ENCODE assay signal across 8 cellular contexts in genomic region chr7:141177120-141177519, GRCh38.
A peak's percentile ranks its signal among the peaks of the same experiment; 100 is the strongest.
DNase-seq lines count a peak whose midpoint lies in the region; ATAC-seq, FAIRE-seq and TF ChIP-seq lines count a peak whose summit lies in the region.
"Not testable (repeated sequence)": the region's sequence is repeated elsewhere in the genome, so short reads cannot be mapped to it uniquely, and the experiment has no call there.

No MANE protein-coding gene starts in this region.

- not testable (repeated sequence) for DNase-seq in GM18507 (ENCODE audit: extremely low spot score, insufficient read length, low read depth); T-helper 2 cell treated with Interferon-gamma antibody and Interleukin-4, amounts not matched to agents 5 μg/mL and 100 μg/mL, for 36 hours (ENCODE audit: low spot score); activated CD4-positive, alpha-beta memory T cell treated with anti-CD3 and anti-CD28 coated beads, Interleukin-2, amount 10 ng/mL, durations not matched to agents 7 days and 5 days; activated T-cell treated with anti-CD3 and anti-CD28 coated beads, Interleukin-2, amount 50 U/mL, for 72 hours; activated naive CD8-positive, alpha-beta T cell treated with anti-CD3 and anti-CD28 coated beads, Interleukin-2, amount 50 U/mL, for 24 hours
- peak in 1 of 2 donors; percentile 26 for DNase-seq in stimulated activated effector memory CD8-positive, alpha-beta T cell treated with anti-CD3 and anti-CD28 coated beads, Interleukin-12 subunit alpha, Interleukin-12 subunit beta, amount 100 ng/mL, for 72 hours (ENCODE audit: low spot score in 2 of 2)

- H3K79me2 ChIP-seq in OCI-LY3 (ENCODE audit: low read length): not testable (repeated sequence)

- peak overlapping the region in 9 of 11 experiments; percentile 18 to 33 (median 25); a peak in 10 of 22 replicates for H3K4me2 ChIP-seq in BLaER1 treated with 17β-estradiol and CSF1 and Interleukin-3, amounts not matched to agents 10 nM and 100 nM
- peak overlapping the region; percentile 48 for H3K4me2 ChIP-seq in OCI-LY3 (ENCODE audit: low read length)

- H3K27me3 Mint-ChIP-seq in T-helper 2 cell treated with Interferon-gamma antibody and Interleukin-4, amounts not matched to agents 5 μg/mL and 100 μg/mL, for 36 hours (ENCODE audit: low read depth); activated CD4-positive, alpha-beta memory T cell treated with anti-CD3 and anti-CD28 coated beads, Interleukin-2, amount 10 ng/mL, durations not matched to agents 7 days and 5 days; activated T-cell treated with anti-CD3 and anti-CD28 coated beads, Interleukin-2, amount 50 U/mL, for 72 hours (ENCODE audit: low read depth); activated naive CD8-positive, alpha-beta T cell treated with anti-CD3 and anti-CD28 coated beads, Interleukin-2, amount 50 U/mL, for 24 hours: not testable (repeated sequence)

- H3K9me3 Mint-ChIP-seq in T-helper 2 cell treated with Interferon-gamma antibody and Interleukin-4, amounts not matched to agents 5 μg/mL and 100 μg/mL, for 36 hours; activated CD4-positive, alpha-beta memory T cell treated with anti-CD3 and anti-CD28 coated beads, Interleukin-2, amount 10 ng/mL, durations not matched to agents 7 days and 5 days; activated T-cell treated with anti-CD3 and anti-CD28 coated beads, Interleukin-2, amount 50 U/mL, for 72 hours; activated naive CD8-positive, alpha-beta T cell treated with anti-CD3 and anti-CD28 coated beads, Interleukin-2, amount 50 U/mL, for 24 hours; stimulated activated effector memory CD8-positive, alpha-beta T cell treated with anti-CD3 and anti-CD28 coated beads, Interleukin-12 subunit alpha, Interleukin-12 subunit beta, amount 100 ng/mL, for 72 hours: not testable (repeated sequence)

- not testable (repeated sequence) for H3K27ac ChIP-seq in BLaER1 treated with 17β-estradiol and CSF1 and Interleukin-3, amounts not matched to agents 10 nM and 100 nM; OCI-LY3 (ENCODE audit: low read length)

- not testable (repeated sequence) for H3K36me3 ChIP-seq in BLaER1 treated with 17β-estradiol and CSF1 and Interleukin-3, amounts not matched to agents 10 nM and 100 nM; OCI-LY3 (replicated peaks; ENCODE audit: low read depth, low read length)

- not testable (repeated sequence) for H3K27ac Mint-ChIP-seq in T-helper 2 cell treated with Interferon-gamma antibody and Interleukin-4, amounts not matched to agents 5 μg/mL and 100 μg/mL, for 36 hours; stimulated activated effector memory CD8-positive, alpha-beta T cell treated with anti-CD3 and anti-CD28 coated beads, Interleukin-12 subunit alpha, Interleukin-12 subunit beta, amount 100 ng/mL, for 72 hours
- H3K27ac Mint-ChIP-seq in activated CD4-positive, alpha-beta memory T cell treated with anti-CD3 and anti-CD28 coated beads, Interleukin-2, amount 10 ng/mL, durations not matched to agents 7 days and 5 days: peak overlapping the region; percentile 70
- peak overlapping the region; percentile 8 for H3K27ac Mint-ChIP-seq in activated T-cell treated with anti-CD3 and anti-CD28 coated beads, Interleukin-2, amount 50 U/mL, for 72 hours
- H3K27ac Mint-ChIP-seq in activated naive CD8-positive, alpha-beta T cell treated with anti-CD3 and anti-CD28 coated beads, Interleukin-2, amount 50 U/mL, for 24 hours: peak overlapping the region; percentile 5

- not testable (repeated sequence) for H3K4me1 ChIP-seq in BLaER1 treated with 17β-estradiol and CSF1 and Interleukin-3, amounts not matched to agents 10 nM and 100 nM; OCI-LY3 (ENCODE audit: low read length)

- H3K4me3 Mint-ChIP-seq in T-helper 2 cell treated with Interferon-gamma antibody and Interleukin-4, amounts not matched to agents 5 μg/mL and 100 μg/mL, for 36 hours: peak overlapping the region; percentile 18
- H3K4me3 Mint-ChIP-seq in activated CD4-positive, alpha-beta memory T cell treated with anti-CD3 and anti-CD28 coated beads, Interleukin-2, amount 10 ng/mL, durations not matched to agents 7 days and 5 days: peak overlapping the region; percentile 46
- peak overlapping the region; percentile 2 to 81 for H3K4me3 Mint-ChIP-seq in activated T-cell treated with anti-CD3 and anti-CD28 coated beads, Interleukin-2, amount 50 U/mL, for 72 hours
- H3K4me3 Mint-ChIP-seq in activated naive CD8-positive, alpha-beta T cell treated with anti-CD3 and anti-CD28 coated beads, Interleukin-2, amount 50 U/mL, for 24 hours: not testable (repeated sequence)
- peak overlapping the region; percentile 47 for H3K4me3 Mint-ChIP-seq in stimulated activated effector memory CD8-positive, alpha-beta T cell treated with anti-CD3 and anti-CD28 coated beads, Interleukin-12 subunit alpha, Interleukin-12 subunit beta, amount 100 ng/mL, for 72 hours

- POLR2A ChIA-PET in activated CD4-positive, alpha-beta memory T cell treated with anti-CD3 and anti-CD28 coated beads, Interleukin-2, amount 10 ng/mL, durations not matched to agents 7 days and 5 days (lab: Charles Lee): not testable (repeated sequence)

- H2AFZ ChIP-seq in OCI-LY3 (ENCODE audit: low read depth, low read length): not testable (repeated sequence)

- ATAC-seq in activated T-cell treated with anti-CD3 and anti-CD28 coated beads, Interleukin-2, amount 50 U/mL, for 72 hours (replicated peaks in 1 of 2); activated naive CD8-positive, alpha-beta T cell treated with anti-CD3 and anti-CD28 coated beads, Interleukin-2, amount 50 U/mL, for 24 hours; stimulated activated effector memory CD8-positive, alpha-beta T cell treated with anti-CD3 and anti-CD28 coated beads, Interleukin-12 subunit alpha, Interleukin-12 subunit beta, amount 100 ng/mL, for 72 hours: not testable (repeated sequence)

- H3K9me3 ChIP-seq in BLaER1 treated with 17β-estradiol and CSF1 and Interleukin-3, amounts not matched to agents 10 nM and 100 nM (replicated peaks in 1 of 11); OCI-LY3 (ENCODE audit: insufficient read depth, low read length): not testable (repeated sequence)

- not testable (repeated sequence) for TF ChIP-seq CTCF in OCI-LY3 (IDR thresholded peaks at IDR 0.05; ENCODE audit: low read depth, low read length)

- CTCF ChIA-PET in activated CD4-positive, alpha-beta memory T cell treated with anti-CD3 and anti-CD28 coated beads, Interleukin-2, amount 10 ng/mL, durations not matched to agents 7 days and 5 days (lab: Charles Lee): interaction anchor here (1.5 kb wide), 1 partner anchor 356 kb away, joined by 4 read pairs; no protein-coding TSS in a partner anchor

- H3K36me3 Mint-ChIP-seq in T-helper 2 cell treated with Interferon-gamma antibody and Interleukin-4, amounts not matched to agents 5 μg/mL and 100 μg/mL, for 36 hours (ENCODE audit: low read depth); activated CD4-positive, alpha-beta memory T cell treated with anti-CD3 and anti-CD28 coated beads, Interleukin-2, amount 10 ng/mL, durations not matched to agents 7 days and 5 days (ENCODE audit: low read depth); activated T-cell treated with anti-CD3 and anti-CD28 coated beads, Interleukin-2, amount 50 U/mL, for 72 hours (ENCODE audit: insufficient read depth in 2 of 2); activated naive CD8-positive, alpha-beta T cell treated with anti-CD3 and anti-CD28 coated beads, Interleukin-2, amount 50 U/mL, for 24 hours (ENCODE audit: low read depth); stimulated activated effector memory CD8-positive, alpha-beta T cell treated with anti-CD3 and anti-CD28 coated beads, Interleukin-12 subunit alpha, Interleukin-12 subunit beta, amount 100 ng/mL, for 72 hours: not testable (repeated sequence)

- peak; percentile 31 for FAIRE-seq in GM18507 (lab: Jason Lieb, UNC)

- not testable (repeated sequence) for H3K27me3 ChIP-seq in BLaER1 treated with 17β-estradiol and CSF1 and Interleukin-3, amounts not matched to agents 10 nM and 100 nM; OCI-LY3 (ENCODE audit: low read depth, low read length)

- not testable (repeated sequence) for H3K4me3 ChIP-seq in BLaER1 treated with 17β-estradiol and CSF1 and Interleukin-3, amounts not matched to agents 10 nM and 100 nM
- H3K4me3 ChIP-seq in OCI-LY3 (ENCODE audit: low read length): peak overlapping the region; percentile 35; the same call in 1 of the 2 replicates

- not testable (repeated sequence) for H3K4me1 Mint-ChIP-seq in T-helper 2 cell treated with Interferon-gamma antibody and Interleukin-4, amounts not matched to agents 5 μg/mL and 100 μg/mL, for 36 hours (ENCODE audit: low read depth); activated naive CD8-positive, alpha-beta T cell treated with anti-CD3 and anti-CD28 coated beads, Interleukin-2, amount 50 U/mL, for 24 hours
- peaks cover 20% of the 10 kb centered on the region for H3K4me1 Mint-ChIP-seq in activated CD4-positive, alpha-beta memory T cell treated with anti-CD3 and anti-CD28 coated beads, Interleukin-2, amount 10 ng/mL, durations not matched to agents 7 days and 5 days
- H3K4me1 Mint-ChIP-seq in activated T-cell treated with anti-CD3 and anti-CD28 coated beads, Interleukin-2, amount 50 U/mL, for 72 hours (ENCODE audit: low read depth): peaks cover 10% of the 10 kb centered on the region
- peaks cover 15% of the 10 kb centered on the region for H3K4me1 Mint-ChIP-seq in stimulated activated effector memory CD8-positive, alpha-beta T cell treated with anti-CD3 and anti-CD28 coated beads, Interleukin-12 subunit alpha, Interleukin-12 subunit beta, amount 100 ng/mL, for 72 hours

- not testable (repeated sequence) for H4K20me1 ChIP-seq in BLaER1 treated with 17β-estradiol and CSF1 and Interleukin-3, amounts not matched to agents 10 nM and 100 nM; OCI-LY3 (ENCODE audit: insufficient read depth, low read length)

- H3K9ac ChIP-seq in BLaER1 treated with 17β-estradiol and CSF1 and Interleukin-3, amounts not matched to agents 10 nM and 100 nM; OCI-LY3 (ENCODE audit: low read length): not testable (repeated sequence)
